ENCODE assay signal across 16 cellular contexts in the genomic region with DNA sequence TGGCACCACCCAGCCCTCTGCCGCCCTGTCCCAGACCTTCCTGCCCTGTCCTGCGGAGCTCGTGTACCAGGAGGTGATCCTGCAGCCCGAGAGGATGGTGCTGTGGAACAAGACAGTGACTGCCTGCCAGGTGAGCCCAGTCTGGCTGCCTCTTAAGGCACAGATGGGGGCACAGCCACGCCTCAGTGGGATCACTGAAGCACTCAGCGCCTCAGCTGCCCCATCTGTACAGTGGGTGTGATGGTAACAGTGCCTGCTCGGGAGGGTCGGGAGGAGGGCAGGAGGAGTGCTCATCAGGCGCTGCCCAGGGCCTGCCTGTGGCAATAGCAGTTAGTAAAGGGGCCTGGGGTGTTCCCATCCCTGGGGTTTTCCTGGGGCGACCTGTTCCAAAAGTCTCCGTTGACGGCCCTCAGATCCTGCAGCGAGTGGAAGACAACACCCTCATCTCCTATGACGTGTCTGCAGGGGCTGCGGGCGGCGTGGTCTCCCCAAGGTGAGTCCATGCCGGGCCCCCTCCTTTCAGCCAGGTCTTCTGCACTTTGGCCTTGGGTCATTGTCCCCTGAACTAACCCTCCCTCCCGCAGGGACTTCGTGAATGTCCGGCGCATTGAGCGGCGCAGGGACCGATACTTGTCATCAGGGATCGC. TPM values are rescaled to one million over a fixed set of nuclear protein-coding genes. Genes with fewer than 3 reads are reported as not detected.
DNase-seq lines count a peak whose midpoint lies in the region; ATAC-seq and TF ChIP-seq lines count a peak whose summit lies in the region.
"Had no signal": no experiment of that assay in that cellular context is flagged by ENCODE, and none has a peak within 500 bp of the region (broad histone marks: within the 10 kb centered on the region; RNA-seq: fewer than 3 reads in every experiment).

No MANE protein-coding gene starts in this region.

- no peak for TF ChIP-seq POLR2A in suprapubic skin (IDR thresholded peaks at IDR 0.05)

- peak overlapping the region; percentile 26 for H3K4me3 ChIP-seq in CD8-positive, alpha-beta T cell (ENCODE audit: low read depth, low read length)
- H3K4me3 ChIP-seq in suprapubic skin: no peak overlapping the region

- H3K27me3 ChIP-seq in CD8-positive, alpha-beta T cell (ENCODE audit: insufficient read depth, low read length): no peaks in the 10 kb centered on the region
- peaks cover 5% of the 10 kb centered on the region for H3K27me3 ChIP-seq in suprapubic skin

- DNase-seq in CD8-positive, alpha-beta T cell: no peak
- DNase-seq in naive B cell (no peak), suprapubic skin (ENCODE audit: low spot score in 2 of 2) (no peak), kidney tubule cell (ENCODE audit: low spot score) (no peak), AG08395 (ENCODE audit: low spot score) (no peak)
- no peak for DNase-seq in effector memory CD8-positive, alpha-beta T cell
- no peak for DNase-seq in activated CD4-positive, CD25-positive, alpha-beta regulatory T cell treated with anti-CD3 and anti-CD28 coated beads, Interleukin-2, amount 50 U/mL, for 72 hours
- DNase-seq: activated CD4-positive, alpha-beta T cell treated with anti-CD3 and anti-CD28 coated beads, Interleukin-2, amount 10 ng/mL, durations not matched to agents 7 days and 5 days; activated naive CD4-positive, alpha-beta T cell; aorta; GOT3; hippocampal formation; kidney glomerular epithelial cell; NCI-H1417 treated with DMSO at 0.1 percent for 48 hours; trophoblast cell had no signal

- H3K27me3 Mint-ChIP-seq in CD8-positive, alpha-beta T cell (ENCODE audit: low read depth): no peaks in the 10 kb centered on the region
- no peaks in the 10 kb centered on the region for H3K27me3 Mint-ChIP-seq in naive B cell
- no peaks in the 10 kb centered on the region for H3K27me3 Mint-ChIP-seq in effector memory CD8-positive, alpha-beta T cell
- H3K27me3 Mint-ChIP-seq: activated CD4-positive, alpha-beta T cell treated with anti-CD3 and anti-CD28 coated beads, Interleukin-2, amount 10 ng/mL, durations not matched to agents 7 days and 5 days had no signal

- peaks cover 49% of the 10 kb centered on the region for H3K36me3 Mint-ChIP-seq in CD8-positive, alpha-beta T cell
- peaks cover 0 to 13% of the 10 kb centered on the region in 2 donors for H3K36me3 Mint-ChIP-seq in naive B cell
- peaks cover 15% of the 10 kb centered on the region for H3K36me3 Mint-ChIP-seq in effector memory CD8-positive, alpha-beta T cell (ENCODE audit: insufficient read depth)

- POLR2A ChIA-PET in CD8-positive, alpha-beta T cell (lab: Charles Lee): interaction anchor here (1.3 kb wide), 1 partner anchor 8 kb away, joined by 4 read pairs; a partner anchor contains a TSS

- 85% methylated on average over 12 of the region's 26 CpGs for WGBS in suprapubic skin

- H3K9me3 ChIP-seq in CD8-positive, alpha-beta T cell (ENCODE audit: low read length): no peaks in the 10 kb centered on the region
- no peaks in the 10 kb centered on the region for H3K9me3 ChIP-seq in suprapubic skin

- peak overlapping the region; percentile 44 for H3K27ac ChIP-seq in CD8-positive, alpha-beta T cell (ENCODE audit: low read depth, low read length)
- H3K27ac ChIP-seq in angular gyrus (ENCODE audit: low read depth, low read length) (peak overlapping the region; percentile 81), suprapubic skin (peak overlapping the region; percentile 3)

- H3K4me1 ChIP-seq in CD8-positive, alpha-beta T cell (ENCODE audit: insufficient read depth, low read length): peaks cover 43% of the 10 kb centered on the region
- peaks cover 46% of the 10 kb centered on the region for H3K4me1 ChIP-seq in suprapubic skin

- peak overlapping the region; percentile 92 for H3K27ac Mint-ChIP-seq in CD8-positive, alpha-beta T cell
- H3K27ac Mint-ChIP-seq in naive B cell: peak overlapping the region in 5 of 6 donors; percentile 64 to 95 (median 79)
- H3K27ac Mint-ChIP-seq in effector memory CD8-positive, alpha-beta T cell: no peak overlapping the region

- CTCF ChIA-PET in CD8-positive, alpha-beta T cell (lab: Charles Lee): interaction anchor here (0.7 to 1.7 kb wide), 5 partner anchors 8 to 39 kb away, joined by 3 to 8 read pairs (median 6); a partner anchor contains a TSS

- ATAC-seq in CD8-positive, alpha-beta T cell: no peak
- ATAC-seq in naive B cell (ENCODE audit: low read depth in 2 of 2): no peak
- ATAC-seq in effector memory CD8-positive, alpha-beta T cell (replicated peaks): no peak

- peaks cover 21% of the 10 kb centered on the region for H3K36me3 ChIP-seq in CD8-positive, alpha-beta T cell (ENCODE audit: insufficient read depth, low read length)
- peaks cover 61% of the 10 kb centered on the region for H3K36me3 ChIP-seq in suprapubic skin

- H3K4me3 Mint-ChIP-seq in CD8-positive, alpha-beta T cell: peak overlapping the region; percentile 15
- H3K4me3 Mint-ChIP-seq in naive B cell: peak overlapping the region in 3 of 8 donors; percentile 53 to 85 (median 82)
- no peak overlapping the region for H3K4me3 Mint-ChIP-seq in effector memory CD8-positive, alpha-beta T cell
- H3K4me3 Mint-ChIP-seq: activated CD4-positive, alpha-beta T cell treated with anti-CD3 and anti-CD28 coated beads, Interleukin-2, amount 10 ng/mL, durations not matched to agents 7 days and 5 days had no signal

- intact Hi-C loops in CD8-positive, alpha-beta T cell (cut with DNase I, micrococcal nuclease): no loop called here

- no peaks in the 10 kb centered on the region for H3K9me3 Mint-ChIP-seq in CD8-positive, alpha-beta T cell
- H3K9me3 Mint-ChIP-seq in naive B cell: no peaks in the 10 kb centered on the region
- no peaks in the 10 kb centered on the region for H3K9me3 Mint-ChIP-seq in effector memory CD8-positive, alpha-beta T cell
- H3K9me3 Mint-ChIP-seq: activated CD4-positive, alpha-beta T cell treated with anti-CD3 and anti-CD28 coated beads, Interleukin-2, amount 10 ng/mL, durations not matched to agents 7 days and 5 days had no signal

- H3K4me1 Mint-ChIP-seq in CD8-positive, alpha-beta T cell (ENCODE audit: low read depth): peaks cover 33% of the 10 kb centered on the region
- peaks cover 44 to 66% (median 54%) of the 10 kb centered on the region in 3 donors for H3K4me1 Mint-ChIP-seq in naive B cell
- peaks cover 3 to 7% of the 10 kb centered on the region in 2 donors for H3K4me1 Mint-ChIP-seq in effector memory CD8-positive, alpha-beta T cell (ENCODE audit: low read depth in 2 of 2)

- TF ChIP-seq EP300 in suprapubic skin (IDR thresholded peaks at IDR 0.05): no peak

- TF ChIP-seq CTCF in CD8-positive, alpha-beta T cell (IDR thresholded peaks at IDR 0.05): no peak
- no peak for TF ChIP-seq CTCF in suprapubic skin (IDR thresholded peaks at IDR 0.05)

RNA-seq across cellular contexts. Expression of a gene that starts 4.6 kb away (rescaled TPM):
- total RNA-seq in CD8-positive, alpha-beta T cell: 1 to 10 TPM; 4.2 to 5.2 TPM
- polyA plus RNA-seq in naive B cell (ENCODE audit: low read depth in 6 of 6): under 1 TPM in 3 of 6 donors, not detected in 3; 0.12 to 0.25 (median 0.24) TPM
- total RNA-seq in suprapubic skin: 1 to 10 TPM in 2 of 4 donors, under 1 TPM in 1, not detected in 1; 0.57 to 2.4 (median 1.1) TPM

RNA-seq across cellular contexts. Expression of a gene that starts 7.7 kb away (rescaled TPM):
- under 1 TPM in 1 of 2 experiments, not detected in 1; 0.43 TPM for total RNA-seq in CD8-positive, alpha-beta T cell
- polyA plus RNA-seq in naive B cell (ENCODE audit: low read depth in 6 of 6): not detected
- total RNA-seq in suprapubic skin: 1 to 10 TPM in 2 of 4 donors, under 1 TPM in 2; 0.53 to 1.6 (median 1.1) TPM

RNA-seq across cellular contexts. Expression of a gene that starts 23.6 kb away (rescaled TPM):
- 100 to 1,000 TPM; 102 to 118 TPM for total RNA-seq in CD8-positive, alpha-beta T cell
- polyA plus RNA-seq in naive B cell (ENCODE audit: low read depth in 6 of 6): 10 to 100 TPM; 30.7 to 53.7 (median 42.0) TPM
- total RNA-seq in suprapubic skin: 100 to 1,000 TPM in 2 of 4 donors, 10 to 100 TPM in 2; 51.7 to 156 (median 83.9) TPM

RNA-seq across cellular contexts. Expression of a gene that starts 27.3 kb away (rescaled TPM):
- 10 to 100 TPM; 20.9 to 22.6 TPM for total RNA-seq in CD8-positive, alpha-beta T cell
- polyA plus RNA-seq in naive B cell (ENCODE audit: low read depth in 6 of 6): 10 to 100 TPM in 2 of 6 donors, 1 to 10 TPM in 4; 7.2 to 18.2 (median 9.1) TPM
- 10 to 100 TPM; 25.7 to 41.5 (median 32.7) TPM for total RNA-seq in suprapubic skin

RNA-seq across cellular contexts. Expression of a gene that starts 33.8 kb away (rescaled TPM):
- not detected for total RNA-seq in CD8-positive, alpha-beta T cell
- under 1 TPM in 1 of 6 donors, not detected in 5; 0.12 TPM for polyA plus RNA-seq in naive B cell (ENCODE audit: low read depth in 6 of 6)
- total RNA-seq in suprapubic skin: 100 to 1,000 TPM in 1 of 4 donors, 10 to 100 TPM in 3; 43.7 to 112 (median 70.4) TPM
- total RNA-seq: activated CD4-positive, alpha-beta T cell treated with anti-CD3 and anti-CD28 coated beads, Interleukin-2, amount 10 ng/mL, durations not matched to agents 7 days and 5 days had no signal

Comparison
In these comparisons a context has a peak if more than half of its experiments do, and no peak if none do; other contexts are left out.
1. H3K27ac ChIP-seq: peak in every context shown above with its lines; median percentile 81 in angular gyrus; 44 in CD8-positive, alpha-beta T cell; 3 in suprapubic skin.
2. H3K27ac Mint-ChIP-seq: peak in CD8-positive, alpha-beta T cell (single experiment) and naive B cell (5 of 6); none in effector memory CD8-positive, alpha-beta T cell (0 of 2).